ENCODE assay signal across 28 cellular contexts in genomic region chr3:141096164-141096563, GRCh38. TPM values are rescaled to one million over a fixed set of nuclear protein-coding genes. Genes with fewer than 3 reads are reported as not detected.
"Had no signal": no experiment of that assay in that cellular context is flagged by ENCODE, and none has a peak within 500 bp of the region (broad histone marks: within the 10 kb centered on the region; RNA-seq: fewer than 3 reads in every experiment).

No MANE protein-coding gene starts in this region.

- H3K4me1 ChIP-seq: foreskin keratinocyte, right lobe of liver, thyroid gland had no signal

- H3K27me3 Mint-ChIP-seq: activated naive CD8-positive, alpha-beta T cell treated with anti-CD3 and anti-CD28 coated beads for 36 hours; stimulated activated naive CD8-positive, alpha-beta T cell treated with anti-CD3 and anti-CD28 coated beads, Interleukin-15, Interleukin-2, amounts not matched to agents 100 ng/mL and 50 ng/mL, for 24 hours had no signal

- DNase-seq: activated CD4-positive, alpha-beta T cell treated with anti-CD3 and anti-CD28 coated beads for 48 hours; activated CD4-positive, alpha-beta T cell treated with anti-CD3 and anti-CD28 coated beads, Interleukin-2, amount 50 U/mL, for 48 hours; activated CD8-positive, alpha-beta memory T cell treated with anti-CD3 and anti-CD28 coated beads, Interleukin-2, amount 50 U/mL, for 4 hours; activated naive CD4-positive, alpha-beta T cell treated with anti-CD3 and anti-CD28 coated beads for 36 hours; activated naive CD8-positive, alpha-beta T cell treated with anti-CD3 and anti-CD28 coated beads for 36 hours; activated T-cell treated with anti-CD3 and anti-CD28 coated beads, Interleukin-2, amount 50 U/mL, for 1 hour; aorta; brain microvascular endothelial cell; foreskin keratinocyte; left ventricle myocardium superior; mucosa of descending colon; naive B cell; right lobe of liver; small intestine; stimulated activated CD4-positive, alpha-beta T cell treated with anti-CD3 and anti-CD28 coated beads, Interleukin-4, amount 100 ng/mL, for 24 hours; SW 1271; T-helper 9 cell; thyroid gland; WERI-Rb-1 had no signal

- H3K4me1 Mint-ChIP-seq: activated naive CD8-positive, alpha-beta T cell treated with anti-CD3 and anti-CD28 coated beads for 36 hours; naive B cell; stimulated activated effector memory CD8-positive, alpha-beta T cell treated with anti-CD3 and anti-CD28 coated beads, Interleukin-12 subunit alpha, Interleukin-12 subunit beta, amount 100 ng/mL, for 72 hours had no signal

- H3K9me3 Mint-ChIP-seq: activated naive CD4-positive, alpha-beta T cell treated with anti-CD3 and anti-CD28 coated beads for 36 hours; activated T-helper 1 cell treated with anti-CD3 and anti-CD28 coated beads, Interleukin-12 subunit alpha, Interleukin-12 subunit beta, Interleukin-2, Interleukin-4 antibody, amounts not matched to agents 30 ng/mL and 10 ng/mL and 1 ng/mL, durations not matched to agents 14 hours and 24 hours and 36 hours; stimulated activated effector memory CD8-positive, alpha-beta T cell treated with anti-CD3 and anti-CD28 coated beads, Interleukin-12 subunit alpha, Interleukin-12 subunit beta, amount 100 ng/mL, for 72 hours; T-helper 1 cell treated with Interleukin-12 subunit alpha and Interleukin-12 subunit beta and Interleukin-4 antibody, amounts not matched to agents 30 μg/mL and 1 μg/mL, for 36 hours had no signal

- ATAC-seq: activated CD4-positive, CD25-positive, alpha-beta regulatory T cell treated with anti-CD3 and anti-CD28 coated beads, Interleukin-2, amount 50 U/mL, for 24 hours; esophagus mucosa; foreskin keratinocyte; mucosa of descending colon; right lobe of liver; stimulated activated effector memory CD8-positive, alpha-beta T cell treated with anti-CD3 and anti-CD28 coated beads, Interleukin-12 subunit alpha, Interleukin-12 subunit beta, amount 100 ng/mL, for 72 hours had no signal

- H3K27ac ChIP-seq: brain microvascular endothelial cell, foreskin keratinocyte, right lobe of liver, thyroid gland, WERI-Rb-1 had no signal

- H3K4me3 ChIP-seq: adrenal gland, mucosa of descending colon, right lobe of liver, thyroid gland had no signal

- H3K27me3 ChIP-seq: adrenal gland, brain microvascular endothelial cell, foreskin keratinocyte, right lobe of liver, thyroid gland had no signal

- H3K4me3 Mint-ChIP-seq: activated naive CD4-positive, alpha-beta T cell treated with anti-CD3 and anti-CD28 coated beads for 36 hours; activated naive CD8-positive, alpha-beta T cell treated with anti-CD3 and anti-CD28 coated beads for 36 hours; activated T-helper 1 cell treated with anti-CD3 and anti-CD28 coated beads, Interleukin-12 subunit alpha, Interleukin-12 subunit beta, Interleukin-2, Interleukin-4 antibody, amounts not matched to agents 30 ng/mL and 10 ng/mL and 1 ng/mL, durations not matched to agents 14 hours and 24 hours and 36 hours; naive B cell; stimulated activated effector memory CD8-positive, alpha-beta T cell treated with anti-CD3 and anti-CD28 coated beads, Interleukin-12 subunit alpha, Interleukin-12 subunit beta, amount 100 ng/mL, for 72 hours; stimulated activated naive CD8-positive, alpha-beta T cell treated with anti-CD3 and anti-CD28 coated beads, Interleukin-15, Interleukin-2, amounts not matched to agents 100 ng/mL and 50 ng/mL, for 24 hours; T-helper 1 cell treated with Interleukin-12 subunit alpha and Interleukin-12 subunit beta and Interleukin-4 antibody, amounts not matched to agents 30 μg/mL and 1 μg/mL, for 36 hours had no signal

- H3K27ac Mint-ChIP-seq: activated naive CD4-positive, alpha-beta T cell treated with anti-CD3 and anti-CD28 coated beads for 36 hours; activated naive CD8-positive, alpha-beta T cell treated with anti-CD3 and anti-CD28 coated beads for 36 hours; activated T-helper 1 cell treated with anti-CD3 and anti-CD28 coated beads, Interleukin-12 subunit alpha, Interleukin-12 subunit beta, Interleukin-2, Interleukin-4 antibody, amounts not matched to agents 30 ng/mL and 10 ng/mL and 1 ng/mL, durations not matched to agents 14 hours and 24 hours and 36 hours; stimulated activated effector memory CD8-positive, alpha-beta T cell treated with anti-CD3 and anti-CD28 coated beads, Interleukin-12 subunit alpha, Interleukin-12 subunit beta, amount 100 ng/mL, for 72 hours; stimulated activated naive CD8-positive, alpha-beta T cell treated with anti-CD3 and anti-CD28 coated beads, Interleukin-15, Interleukin-2, amounts not matched to agents 100 ng/mL and 50 ng/mL, for 24 hours; T-helper 1 cell treated with Interleukin-12 subunit alpha and Interleukin-12 subunit beta and Interleukin-4 antibody, amounts not matched to agents 30 μg/mL and 1 μg/mL, for 36 hours had no signal

- H3K9me3 ChIP-seq: mucosa of descending colon, right lobe of liver, thyroid gland had no signal

- H3K36me3 ChIP-seq: adrenal gland, brain microvascular endothelial cell, right lobe of liver, thyroid gland had no signal

- H3K36me3 Mint-ChIP-seq: activated naive CD8-positive, alpha-beta T cell treated with anti-CD3 and anti-CD28 coated beads for 36 hours; naive B cell; stimulated activated effector memory CD8-positive, alpha-beta T cell treated with anti-CD3 and anti-CD28 coated beads, Interleukin-12 subunit alpha, Interleukin-12 subunit beta, amount 100 ng/mL, for 72 hours had no signal

RNA-seq across cellular contexts. Expression of gene SPSB4, which starts 45.0 kb away (rescaled TPM):
- total RNA-seq: activated CD8-positive, alpha-beta memory T cell treated with anti-CD3 and anti-CD28 coated beads for 36 hours; activated naive CD4-positive, alpha-beta T cell treated with anti-CD3 and anti-CD28 coated beads for 36 hours; activated naive CD8-positive, alpha-beta T cell treated with anti-CD3 and anti-CD28 coated beads for 36 hours; activated T-helper 1 cell treated with anti-CD3 and anti-CD28 coated beads, Interleukin-12 subunit alpha, Interleukin-12 subunit beta, Interleukin-2, Interleukin-4 antibody, amounts not matched to agents 30 ng/mL and 10 ng/mL and 1 ng/mL, durations not matched to agents 14 hours and 24 hours and 36 hours; esophagus mucosa; foreskin keratinocyte; glomerular endothelial cell had no signal
